2 cellular contexts compared by ENCODE assay signal in the genomic region with DNA sequence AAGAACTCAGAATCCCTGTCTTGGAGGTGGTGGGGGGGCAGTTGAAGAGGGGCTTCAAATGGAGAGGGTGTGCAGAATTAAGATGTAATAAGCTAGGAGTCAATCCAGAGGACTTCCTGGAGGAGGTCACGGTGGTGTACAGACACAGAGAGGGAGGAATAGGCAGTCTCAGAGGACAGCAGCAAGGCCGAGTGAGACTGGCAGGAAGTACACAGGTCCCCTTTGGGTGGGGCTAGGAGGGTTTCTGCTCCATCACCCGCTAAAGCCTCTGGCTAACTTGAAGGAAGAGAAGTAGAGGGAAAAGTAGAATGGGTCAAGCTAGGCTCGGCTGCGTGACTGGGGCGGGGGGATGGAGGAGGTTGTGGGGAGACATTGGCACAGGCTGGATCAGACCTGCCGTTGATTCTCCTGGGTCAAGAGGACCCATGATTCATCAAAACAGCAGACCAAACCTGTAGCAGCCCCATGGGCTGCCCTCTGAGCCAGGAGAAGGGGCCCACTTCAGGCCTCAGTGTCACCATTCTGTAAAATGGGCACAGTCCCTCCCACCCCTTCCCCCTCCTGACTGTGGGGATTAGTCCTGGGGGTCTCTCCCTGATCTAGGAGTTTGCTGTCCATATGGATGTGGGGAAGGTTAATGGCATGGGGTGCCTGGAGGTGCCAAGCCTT.
TF ChIP-seq lines count a peak whose summit lies in the region.

No MANE protein-coding gene starts in this region.

TF ChIP-seq in SK-N-SH, 30 proteins besides CTCF, POLR2A, EP300 and RAD21 (continued from another document):
- no peak for TF ChIP-seq POLR2AphosphoS5 (IDR thresholded peaks at IDR 0.05; ENCODE audit: low read depth, low read length)
- no peak for TF ChIP-seq NRF1 (IDR thresholded peaks at IDR 0.05; ENCODE audit: low read depth, low read length)

TF ChIP-seq in SK-N-SH treated with all-trans-retinoic acid at 6 μM for 48 hours, 23 proteins besides CTCF, POLR2A, EP300 and RAD21 (continued from another document):
- TF ChIP-seq, protein P1, sequence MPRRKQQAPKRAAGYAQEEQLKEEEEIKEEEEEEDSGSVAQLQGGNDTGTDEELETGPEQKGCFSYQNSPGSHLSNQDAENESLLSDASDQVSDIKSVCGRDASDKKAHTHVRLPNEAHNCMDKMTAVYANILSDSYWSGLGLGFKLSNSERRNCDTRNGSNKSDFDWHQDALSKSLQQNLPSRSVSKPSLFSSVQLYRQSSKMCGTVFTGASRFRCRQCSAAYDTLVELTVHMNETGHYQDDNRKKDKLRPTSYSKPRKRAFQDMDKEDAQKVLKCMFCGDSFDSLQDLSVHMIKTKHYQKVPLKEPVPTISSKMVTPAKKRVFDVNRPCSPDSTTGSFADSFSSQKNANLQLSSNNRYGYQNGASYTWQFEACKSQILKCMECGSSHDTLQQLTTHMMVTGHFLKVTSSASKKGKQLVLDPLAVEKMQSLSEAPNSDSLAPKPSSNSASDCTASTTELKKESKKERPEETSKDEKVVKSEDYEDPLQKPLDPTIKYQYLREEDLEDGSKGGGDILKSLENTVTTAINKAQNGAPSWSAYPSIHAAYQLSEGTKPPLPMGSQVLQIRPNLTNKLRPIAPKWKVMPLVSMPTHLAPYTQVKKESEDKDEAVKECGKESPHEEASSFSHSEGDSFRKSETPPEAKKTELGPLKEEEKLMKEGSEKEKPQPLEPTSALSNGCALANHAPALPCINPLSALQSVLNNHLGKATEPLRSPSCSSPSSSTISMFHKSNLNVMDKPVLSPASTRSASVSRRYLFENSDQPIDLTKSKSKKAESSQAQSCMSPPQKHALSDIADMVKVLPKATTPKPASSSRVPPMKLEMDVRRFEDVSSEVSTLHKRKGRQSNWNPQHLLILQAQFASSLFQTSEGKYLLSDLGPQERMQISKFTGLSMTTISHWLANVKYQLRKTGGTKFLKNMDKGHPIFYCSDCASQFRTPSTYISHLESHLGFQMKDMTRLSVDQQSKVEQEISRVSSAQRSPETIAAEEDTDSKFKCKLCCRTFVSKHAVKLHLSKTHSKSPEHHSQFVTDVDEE (CRISPR knock-in tag; IDR thresholded peaks at IDR 0.05): no peak
- no peak for TF ChIP-seq ZFP30 (CRISPR knock-in tag; IDR thresholded peaks at IDR 0.05)
- TF ChIP-seq ARNTL (CRISPR knock-in tag; IDR thresholded peaks at IDR 0.05; ENCODE audit: borderline replicate concordance, low read depth): no peak
- no peak for TF ChIP-seq ZFP3 (CRISPR knock-in tag; IDR thresholded peaks at IDR 0.05)
- no peak for TF ChIP-seq BACH2 (CRISPR knock-in tag; IDR thresholded peaks at IDR 0.05; ENCODE audit: borderline replicate concordance)
- TF ChIP-seq ZNF8 (CRISPR knock-in tag; IDR thresholded peaks at IDR 0.05): no peak
- no peak for TF ChIP-seq GLIS3 (CRISPR knock-in tag; IDR thresholded peaks at IDR 0.05)
- TF ChIP-seq, protein P2, sequence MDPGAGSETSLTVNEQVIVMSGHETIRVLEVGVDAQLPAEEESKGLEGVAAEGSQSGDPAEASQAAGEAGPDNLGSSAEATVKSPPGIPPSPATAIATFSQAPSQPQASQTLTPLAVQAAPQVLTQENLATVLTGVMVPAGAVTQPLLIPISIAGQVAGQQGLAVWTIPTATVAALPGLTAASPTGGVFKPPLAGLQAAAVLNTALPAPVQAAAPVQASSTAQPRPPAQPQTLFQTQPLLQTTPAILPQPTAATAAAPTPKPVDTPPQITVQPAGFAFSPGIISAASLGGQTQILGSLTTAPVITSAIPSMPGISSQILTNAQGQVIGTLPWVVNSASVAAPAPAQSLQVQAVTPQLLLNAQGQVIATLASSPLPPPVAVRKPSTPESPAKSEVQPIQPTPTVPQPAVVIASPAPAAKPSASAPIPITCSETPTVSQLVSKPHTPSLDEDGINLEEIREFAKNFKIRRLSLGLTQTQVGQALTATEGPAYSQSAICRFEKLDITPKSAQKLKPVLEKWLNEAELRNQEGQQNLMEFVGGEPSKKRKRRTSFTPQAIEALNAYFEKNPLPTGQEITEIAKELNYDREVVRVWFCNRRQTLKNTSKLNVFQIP (CRISPR knock-in tag; IDR thresholded peaks at IDR 0.05; ENCODE audit: borderline replicate concordance, low read depth): no peak
